10 cellular contexts compared by ENCODE assay signal in the genomic region with DNA sequence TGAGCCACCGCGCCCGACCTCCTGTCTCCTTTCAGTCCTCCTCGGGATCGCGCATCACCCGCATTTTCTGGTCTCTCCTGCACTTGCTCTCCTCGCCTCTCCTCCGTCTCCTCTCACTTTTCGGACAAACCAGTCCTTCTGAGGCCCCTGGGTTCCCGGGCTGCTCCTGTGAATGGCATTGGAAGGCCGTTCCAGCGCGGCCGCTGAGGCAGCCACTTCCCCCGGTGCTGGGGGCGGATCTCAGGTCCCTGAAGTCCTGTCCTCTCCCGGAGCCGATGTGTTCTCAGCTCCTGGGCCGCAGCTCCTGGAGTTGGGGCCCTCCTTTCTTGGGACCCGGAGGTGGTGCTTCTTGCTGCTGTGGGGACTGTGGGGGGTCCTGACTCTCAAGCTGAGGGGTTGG. TPM values are rescaled to one million over a fixed set of nuclear protein-coding genes. Genes with fewer than 3 reads are reported as not detected.
DNase-seq lines count a peak whose midpoint lies in the region; ATAC-seq and TF ChIP-seq lines count a peak whose summit lies in the region.
"Had no signal": no experiment of that assay in that cellular context is flagged by ENCODE, and none has a peak within 500 bp of the region (broad histone marks: within the 10 kb centered on the region; RNA-seq: fewer than 3 reads in every experiment).

No MANE protein-coding gene starts in this region.

- H3K4me3 Mint-ChIP-seq in activated T-cell treated with anti-CD3 and anti-CD28 coated beads, Interleukin-2, amount 50 U/mL, for 4 hours = peak overlapping the region; percentile 88
- peak overlapping the region; percentile 91 for H3K4me3 Mint-ChIP-seq in activated T-helper 17 cell treated with anti-CD3 and anti-CD28 coated beads, Interleukin-2, amount 50 U/mL, for 72 hours

- H3K4me1 ChIP-seq in iPS DF 6.9 (ENCODE audit: control insufficient read depth, insufficient read depth, low read length) (no peaks in the 10 kb centered on the region), stomach (peaks cover 0 to 49% (median 28%) of the 10 kb centered on the region in 4 donors)
- H3K4me1 ChIP-seq in effector memory CD4-positive, alpha-beta T cell (ENCODE audit: control insufficient read depth, insufficient read depth, low read length, poor library complexity, severe bottlenecking) = peaks cover 29% of the 10 kb centered on the region

- no peaks in the 10 kb centered on the region for H3K27me3 Mint-ChIP-seq in activated T-cell treated with anti-CD3 and anti-CD28 coated beads, Interleukin-2, amount 50 U/mL, for 4 hours (ENCODE audit: low read depth)
- H3K27me3 Mint-ChIP-seq in activated T-helper 17 cell treated with anti-CD3 and anti-CD28 coated beads, Interleukin-2, amount 50 U/mL, for 72 hours = no peaks in the 10 kb centered on the region

- no peaks in the 10 kb centered on the region for H3K36me3 Mint-ChIP-seq in activated T-cell treated with anti-CD3 and anti-CD28 coated beads, Interleukin-2, amount 50 U/mL, for 4 hours (ENCODE audit: insufficient read depth)
- peaks cover 14% of the 10 kb centered on the region for H3K36me3 Mint-ChIP-seq in activated T-helper 17 cell treated with anti-CD3 and anti-CD28 coated beads, Interleukin-2, amount 50 U/mL, for 72 hours (ENCODE audit: low read depth)

- TF ChIP-seq POLR2A in stomach (IDR thresholded peaks at IDR 0.05) = no peak

- H3K9me3 ChIP-seq in iPS DF 6.9 (ENCODE audit: control insufficient read depth, insufficient read depth, low read length) = no peaks in the 10 kb centered on the region
- H3K9me3 ChIP-seq in stomach = no peaks in the 10 kb centered on the region
- H3K9me3 ChIP-seq in effector memory CD4-positive, alpha-beta T cell (ENCODE audit: control insufficient read depth, low read length) = no peaks in the 10 kb centered on the region

- H3K27ac ChIP-seq in iPS DF 6.9 (ENCODE audit: low read length) (no peak overlapping the region), stomach (no peak overlapping the region)
- no peak overlapping the region for H3K27ac ChIP-seq in effector memory CD4-positive, alpha-beta T cell (ENCODE audit: insufficient read depth, low read length, poor library complexity, severe bottlenecking)

- peaks cover 72% of the 10 kb centered on the region for H3K4me1 Mint-ChIP-seq in activated T-cell treated with anti-CD3 and anti-CD28 coated beads, Interleukin-2, amount 50 U/mL, for 4 hours (ENCODE audit: low read depth)
- peaks cover 44% of the 10 kb centered on the region for H3K4me1 Mint-ChIP-seq in activated T-helper 17 cell treated with anti-CD3 and anti-CD28 coated beads, Interleukin-2, amount 50 U/mL, for 72 hours

- H3K9me3 Mint-ChIP-seq in activated T-cell treated with anti-CD3 and anti-CD28 coated beads, Interleukin-2, amount 50 U/mL, for 4 hours = no peaks in the 10 kb centered on the region
- no peaks in the 10 kb centered on the region for H3K9me3 Mint-ChIP-seq in activated T-helper 17 cell treated with anti-CD3 and anti-CD28 coated beads, Interleukin-2, amount 50 U/mL, for 72 hours

- H3K4me3 ChIP-seq in iPS DF 6.9 (ENCODE audit: low read length) (peak overlapping the region; percentile 34; the same call in 1 of the 2 replicates), stomach (peak overlapping the region in 3 of 4 donors; percentile 13 to 80 (median 76))
- no peak overlapping the region for H3K4me3 ChIP-seq in effector memory CD4-positive, alpha-beta T cell (ENCODE audit: insufficient read depth, low read depth, low read length, poor library complexity, severe bottlenecking)

- intact Hi-C loops in stomach (cut with DNase I; ENCODE audit: low total_unique reads) = no loop called here

- no peak for ATAC-seq in activated T-cell treated with anti-CD3 and anti-CD28 coated beads, Interleukin-2, amount 50 U/mL, for 4 hours
- no peak for ATAC-seq in activated T-helper 17 cell treated with anti-CD3 and anti-CD28 coated beads, Interleukin-2, amount 50 U/mL, for 72 hours (replicated peaks)
- ATAC-seq in HG03442 (IDR thresholded peaks at IDR 0.05; ENCODE audit: unreplicated experiment) = no peak

- no peak for TF ChIP-seq EP300 in stomach (IDR thresholded peaks at IDR 0.05)

- no peak for DNase-seq in activated T-cell treated with anti-CD3 and anti-CD28 coated beads, Interleukin-2, amount 50 U/mL, for 4 hours
- DNase-seq in activated T-cell treated with anti-CD3 and anti-CD28 coated beads for 4 hours (no peak), iPS DF 6.9 (ENCODE audit: low read depth, low spot score) (no peak), stomach (no peak), NOMO-1 treated with dmso at 0.1 percent for 144 hours (lab: John Stamatoyannopoulos, UW; ENCODE audit: unreplicated experiment) (no peak)
- DNase-seq in effector memory CD4-positive, alpha-beta T cell = no peak
- DNase-seq: COR-L47 had no signal

- H3K27me3 ChIP-seq in iPS DF 6.9 (ENCODE audit: control insufficient read depth, insufficient read depth, low read length) = no peaks in the 10 kb centered on the region
- peaks cover 0 to 21% (median 0%) of the 10 kb centered on the region in 3 donors for H3K27me3 ChIP-seq in stomach
- H3K27me3 ChIP-seq in effector memory CD4-positive, alpha-beta T cell (replicated peaks; ENCODE audit: control insufficient read depth, insufficient read depth, low read length, poor library complexity, severe bottlenecking) = no peaks in the 10 kb centered on the region

- WGBS in iPS DF 6.9 (ENCODE audit: insufficient coverage, insufficient read length) = no CpG with 5 or more reads among the region's 21 CpGs
- 9 to 24% (median 12%) methylated on average over 15 to 21 of the region's 21 CpGs for WGBS in stomach, 5 donors

- TF ChIP-seq CTCF in stomach (IDR thresholded peaks at IDR 0.05) = no peak

- H3K27ac Mint-ChIP-seq in activated T-helper 17 cell treated with anti-CD3 and anti-CD28 coated beads, Interleukin-2, amount 50 U/mL, for 72 hours = peak overlapping the region; percentile 76

- H3K36me3 ChIP-seq in iPS DF 6.9 (ENCODE audit: control insufficient read depth, insufficient read depth, low read length) = no peaks in the 10 kb centered on the region
- H3K36me3 ChIP-seq in stomach = no peaks in the 10 kb centered on the region
- no peaks in the 10 kb centered on the region for H3K36me3 ChIP-seq in effector memory CD4-positive, alpha-beta T cell (ENCODE audit: control insufficient read depth, insufficient read depth, low read length)

RNA-seq across cellular contexts. Expression of a gene that starts 0.8 kb away (rescaled TPM):
- 10 to 100 TPM; 11.3 to 14.9 (median 12.5) TPM for total RNA-seq in activated T-cell treated with anti-CD3 and anti-CD28 coated beads, Interleukin-2, amount 50 U/mL, for 4 hours
- total RNA-seq in activated T-helper 17 cell treated with anti-CD3 and anti-CD28 coated beads, Interleukin-2, amount 50 U/mL, for 72 hours = 10 to 100 TPM; 25.8 to 34.3 TPM
- 1 to 10 TPM in 1 of 5 donors, under 1 TPM in 2, not detected in 2; 0.29 to 1.7 (median 0.89) TPM for total RNA-seq in stomach
- polyA plus RNA-seq in stomach = 1 to 10 TPM in 1 of 3 donors, under 1 TPM in 2; 0.76 to 1.4 (median 0.83) TPM

RNA-seq across cellular contexts. Expression of a gene that starts 30.0 kb away (rescaled TPM):
- not detected for total RNA-seq in activated T-cell treated with anti-CD3 and anti-CD28 coated beads, Interleukin-2, amount 50 U/mL, for 4 hours
- not detected for total RNA-seq in activated T-helper 17 cell treated with anti-CD3 and anti-CD28 coated beads, Interleukin-2, amount 50 U/mL, for 72 hours
- total RNA-seq in stomach = not detected
- not detected for polyA plus RNA-seq in stomach
- polyA plus RNA-seq: esophagus had no signal

RNA-seq across cellular contexts. Expression of a gene that starts 43.1 kb away (rescaled TPM):
- 100 to 1,000 TPM; 644 to 667 (median 666) TPM for total RNA-seq in activated T-cell treated with anti-CD3 and anti-CD28 coated beads, Interleukin-2, amount 50 U/mL, for 4 hours
- 100 to 1,000 TPM; 558 to 568 TPM for total RNA-seq in activated T-helper 17 cell treated with anti-CD3 and anti-CD28 coated beads, Interleukin-2, amount 50 U/mL, for 72 hours
- total RNA-seq in stomach = 100 to 1,000 TPM; 198 to 445 (median 248) TPM
- polyA plus RNA-seq in stomach = 100 to 1,000 TPM; 255 to 383 (median 255) TPM

RNA-seq across cellular contexts. Expression of a gene that starts 47.7 kb away (rescaled TPM):
- under 1 TPM; 0.38 to 0.84 (median 0.58) TPM for total RNA-seq in activated T-cell treated with anti-CD3 and anti-CD28 coated beads, Interleukin-2, amount 50 U/mL, for 4 hours
- 1 to 10 TPM; 2.1 to 2.4 TPM for total RNA-seq in activated T-helper 17 cell treated with anti-CD3 and anti-CD28 coated beads, Interleukin-2, amount 50 U/mL, for 72 hours
- 1 to 10 TPM in 2 of 5 donors, under 1 TPM in 1, not detected in 2; 0.87 to 4.6 (median 2.3) TPM for total RNA-seq in stomach
- polyA plus RNA-seq in stomach = 1 to 10 TPM in 2 of 3 donors, under 1 TPM in 1; 0.98 to 3.7 (median 1.2) TPM

RNA-seq across cellular contexts. Expression of a gene that starts 48.7 kb away (rescaled TPM):
- total RNA-seq in activated T-cell treated with anti-CD3 and anti-CD28 coated beads, Interleukin-2, amount 50 U/mL, for 4 hours = 10 to 100 TPM in 2 of 3 donors, 1 to 10 TPM in 1; 9.3 to 12.8 (median 12.7) TPM
- total RNA-seq in activated T-helper 17 cell treated with anti-CD3 and anti-CD28 coated beads, Interleukin-2, amount 50 U/mL, for 72 hours = 10 to 100 TPM; 14.1 to 29.8 TPM
- total RNA-seq in stomach = 10 to 100 TPM in 4 of 5 donors, under 1 TPM in 1; 0.45 to 51.9 (median 13.6) TPM
- polyA plus RNA-seq in stomach = 10 to 100 TPM; 23.9 to 45.1 (median 29.9) TPM

Comparison
In these comparisons a context has a peak if more than half of its experiments do, and no peak if none do; other contexts are left out.
1. RNA of a gene that starts 0.8 kb away (total RNA-seq): 25.8 to 34.3 TPM in activated T-helper 17 cell treated with anti-CD3 and anti-CD28 coated beads, Interleukin-2, amount 50 U/mL, for 72 hours and 11.3 to 14.9 TPM in activated T-cell treated with anti-CD3 and anti-CD28 coated beads, Interleukin-2, amount 50 U/mL, for 4 hours; 0.29 to 1.7 TPM in stomach; every median in the first group is over 4 times any median in the second.